7 cellular contexts compared by ENCODE assay signal in genomic region chr1:115643219-115643618, GRCh38. TPM values are rescaled to one million over a fixed set of nuclear protein-coding genes. Genes with fewer than 3 reads are reported as not detected.
DNase-seq lines count a peak whose midpoint lies in the region; ATAC-seq and TF ChIP-seq lines count a peak whose summit lies in the region.

No MANE protein-coding gene starts in this region.

- POLR2A ChIA-PET in OCI-LY7 (lab: Charles Lee) = no interaction called here

- H2AFZ ChIP-seq in GM23248 = peak overlapping the region; percentile 91
- H2AFZ ChIP-seq in OCI-LY7 (ENCODE audit: low read length) = no peak overlapping the region

- H3K27me3 ChIP-seq in GM23248 (replicated peaks; ENCODE audit: insufficient read depth) (no peaks in the 10 kb centered on the region), SJCRH30 (no peaks in the 10 kb centered on the region), gastrocnemius medialis (no peaks in the 10 kb centered on the region)

- H3F3A ChIP-seq in GM23248 (ENCODE audit: insufficient read depth) = peaks cover 10% of the 10 kb centered on the region; the same call in 1 of the 2 replicates

- peaks cover 9% of the 10 kb centered on the region for H3K4me1 ChIP-seq in GM23248 (ENCODE audit: insufficient read depth)
- peaks cover 4% of the 10 kb centered on the region; the same call in 1 of the 2 replicates for H3K4me1 ChIP-seq in SJCRH30
- peaks cover 5 to 6% of the 10 kb centered on the region in 2 donors for H3K4me1 ChIP-seq in gastrocnemius medialis
- no peaks in the 10 kb centered on the region for H3K4me1 ChIP-seq in OCI-LY7 (ENCODE audit: insufficient read depth, low read length, poor library complexity, severe bottlenecking)

- H3K27ac ChIP-seq in GM23248 = no peak overlapping the region
- no peak overlapping the region; the same call in 1 of the 2 replicates for H3K27ac ChIP-seq in SJCRH30
- H3K27ac ChIP-seq in gastrocnemius medialis = no peak overlapping the region
- H3K27ac ChIP-seq in OCI-LY7 (ENCODE audit: low read depth, low read length, poor library complexity, severe bottlenecking) = no peak overlapping the region

- intact Hi-C loops in gastrocnemius medialis (cut with DNase I; ENCODE audit: low total_unique reads) = loop anchor here (10.0 kb wide), 1 partner anchor 62 kb away; no protein-coding TSS in a partner anchor
- intact Hi-C loops in OCI-LY7 (cut with micrococcal nuclease; ENCODE audit: unreplicated experiment) = no loop called here

- H3K4me2 ChIP-seq in GM23248 (ENCODE audit: unreplicated experiment) = peak overlapping the region; percentile 90
- H3K4me2 ChIP-seq in OCI-LY7 (ENCODE audit: low read length) = no peak overlapping the region

- in situ Hi-C loops in GM23248 (cut with MboI) = no loop called here
- in situ Hi-C loops in gastrocnemius medialis (cut with MboI; ENCODE audit: low sequenced_read_pairs in 4 of 4) = no loop called here

- no peak for DNase-seq in GM23248
- no peak for DNase-seq in SJCRH30
- no peak for DNase-seq in fibroblast of mammary gland (ENCODE audit: low read depth)
- no peak for DNase-seq in gastrocnemius medialis
- DNase-seq in OCI-LY7 (ENCODE audit: low spot score) = no peak
- DNase-seq in stimulated activated CD8-positive, alpha-beta memory T cell treated with anti-CD3 and anti-CD28 coated beads, Interleukin-4, amount 100 ng/mL, for 48 hours = no peak

- H3K4me3 ChIP-seq in GM23248 = peak overlapping the region; percentile 89
- H3K4me3 ChIP-seq in SJCRH30 = peak overlapping the region; percentile 84
- peak overlapping the region; percentile 74 for H3K4me3 ChIP-seq in fibroblast of mammary gland (ENCODE audit: control insufficient read depth, low read depth, low read length)
- peak overlapping the region in 3 of 4 donors; percentile 65 to 94 (median 71) for H3K4me3 ChIP-seq in gastrocnemius medialis
- H3K4me3 ChIP-seq in OCI-LY7 (ENCODE audit: low read depth, low read length, poor library complexity, severe bottlenecking) = no peak overlapping the region

- CTCF ChIA-PET in OCI-LY7 (lab: Charles Lee; ENCODE audit: unreplicated experiment) = no interaction called here

- H3K79me2 ChIP-seq in GM23248 (ENCODE audit: insufficient read depth) = peaks cover 54% of the 10 kb centered on the region
- no peaks in the 10 kb centered on the region for H3K79me2 ChIP-seq in OCI-LY7 (ENCODE audit: insufficient read depth, low read depth, low read length)

- H3K9me3 ChIP-seq in GM23248 (ENCODE audit: low read depth) (no peaks in the 10 kb centered on the region), SJCRH30 (replicated peaks) (no peaks in the 10 kb centered on the region; the same call in 1 of the 2 replicates), gastrocnemius medialis (no peaks in the 10 kb centered on the region), OCI-LY7 (ENCODE audit: low read length) (no peaks in the 10 kb centered on the region)

- no peaks in the 10 kb centered on the region for H3K36me3 ChIP-seq in GM23248 (ENCODE audit: low read depth)
- H3K36me3 ChIP-seq in SJCRH30 = no peaks in the 10 kb centered on the region
- no peaks in the 10 kb centered on the region for H3K36me3 ChIP-seq in gastrocnemius medialis
- H3K36me3 ChIP-seq in OCI-LY7 (ENCODE audit: insufficient read depth, low read length) = no peaks in the 10 kb centered on the region

- H3K9ac ChIP-seq in GM23248 = peak overlapping the region; percentile 72

- H3K9me2 ChIP-seq in GM23248 (ENCODE audit: insufficient read depth) (no peaks in the 10 kb centered on the region), OCI-LY7 (ENCODE audit: insufficient read depth, low read length) (no peaks in the 10 kb centered on the region)

- TF ChIP-seq CTCF in fibroblast of mammary gland (conservative IDR thresholded peaks at IDR 0.05; ENCODE audit: control insufficient read depth, insufficient read depth, low read depth, low read length) (no peak), gastrocnemius medialis (IDR thresholded peaks at IDR 0.05 in 4 of 5, conservative IDR thresholded peaks at IDR 0.05 in 1 of 5) (no peak), OCI-LY7 (conservative IDR thresholded peaks at IDR 0.05; ENCODE audit: low read length) (no peak)

- H4K20me1 ChIP-seq in GM23248 (ENCODE audit: insufficient read depth) (no peaks in the 10 kb centered on the region), OCI-LY7 (ENCODE audit: insufficient read depth, low read length) (no peaks in the 10 kb centered on the region)

- TF ChIP-seq POLR2A in gastrocnemius medialis (IDR thresholded peaks at IDR 0.05) = no peak

- WGBS in GM23248 (ENCODE audit: low coverage in 1 of 2, low lambda C conversion rate in 2 of 2, missing lambda C conversion rate in 2 of 2), 2 experiments = 43 to 44% methylated on average over 4 of the region's 4 CpGs

- ATAC-seq in gastrocnemius medialis = no peak
- ATAC-seq in HG02678 (IDR thresholded peaks at IDR 0.05; ENCODE audit: unreplicated experiment) = no peak

- no TSS peak for BruUV-seq in OCI-LY7 (replicated peaks; lab: Mats Ljungman, UMichigan)

RNA-seq across cellular contexts. Expression of gene VANGL1, which starts 1.4 kb away (rescaled TPM):
- total RNA-seq in GM23248 (2014; rRNA removed; shearing (Covaris generic)) = 11.7 and 12.9 TPM in 2 replicates
- polyA plus RNA-seq in GM23248 (2016; fragmentation: Nextera tagmentation; extraction: Ambion mirVana) = 13.8 and 14.7 TPM in 2 replicates
- total RNA-seq in SJCRH30 (2014; rRNA removed; shearing (Covaris generic)) = 16.2 and 16.8 TPM in 2 replicates
- total RNA-seq in gastrocnemius medialis (1 to 10 TPM in 3 of 4 donors, under 1 TPM in 1; 0.66 to 1.2 (median 1.1) TPM), OCI-LY7 (2022) (1.2 TPM in 2 replicates)
- total RNA-seq in OCI-LY7 (2014; rRNA removed; shearing (Covaris generic)) = not detected in 2 replicates
